Comparison of ENCODE assay signal across 18 cellular contexts in the genomic region with DNA sequence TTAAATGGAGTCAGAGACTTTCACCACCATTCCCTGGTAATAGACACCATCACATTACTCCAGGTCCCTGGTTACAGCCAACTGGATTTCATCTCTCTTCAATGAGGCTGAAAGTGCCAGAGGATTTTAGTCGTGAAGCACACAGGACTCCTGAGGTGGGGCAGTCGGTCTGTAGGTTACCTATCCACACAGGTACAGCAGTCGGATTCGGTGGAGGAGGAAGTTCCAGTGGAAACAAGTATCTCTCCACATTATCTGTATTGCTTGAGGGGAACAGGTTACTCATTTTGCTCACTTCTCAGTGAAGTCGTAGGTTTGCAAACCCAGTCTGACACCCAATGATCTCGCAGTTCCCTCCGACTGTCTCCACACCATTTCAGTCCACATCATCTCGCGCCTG.
DNase-seq lines count a peak whose midpoint lies in the region; ATAC-seq, FAIRE-seq and TF ChIP-seq lines count a peak whose summit lies in the region.
"Had no signal": no experiment of that assay in that cellular context is flagged by ENCODE, and none has a peak within 500 bp of the region (broad histone marks: within the 10 kb centered on the region; RNA-seq: fewer than 3 reads in every experiment).

No MANE protein-coding gene starts in this region.

- H3K27ac Mint-ChIP-seq in activated CD4-positive, alpha-beta T cell treated with anti-CD3 and anti-CD28 coated beads, Interleukin-2, amount 10 ng/mL, durations not matched to agents 24 days and 14 days = no peak overlapping the region
- H3K27ac Mint-ChIP-seq in activated CD4-positive, alpha-beta T cell treated with anti-CD3 and anti-CD28 coated beads, Interleukin-2, amount 10 ng/mL, durations not matched to agents 7 days and 5 days = no peak overlapping the region
- no peak overlapping the region for H3K27ac Mint-ChIP-seq in osteocyte (ENCODE audit: unreplicated experiment)
- H3K27ac Mint-ChIP-seq: CD8-positive, alpha-beta memory T cell; H9 had no signal

- CTCF ChIA-PET in activated CD4-positive, alpha-beta T cell treated with anti-CD3 and anti-CD28 coated beads, Interleukin-2, amount 10 ng/mL, durations not matched to agents 7 days and 5 days (lab: Charles Lee) = no interaction called here

- H3K36me3 ChIP-seq in esophagus muscularis mucosa (no peaks in the 10 kb centered on the region), small intestine (ENCODE audit: control insufficient read depth in 2 of 2, insufficient read depth in 2 of 2, low read length in 2 of 2) (no peaks in the 10 kb centered on the region)
- H3K36me3 ChIP-seq: BLaER1 had no signal

- H3K4me1 Mint-ChIP-seq in activated CD4-positive, alpha-beta T cell treated with anti-CD3 and anti-CD28 coated beads, Interleukin-2, amount 10 ng/mL, durations not matched to agents 24 days and 14 days = no peaks in the 10 kb centered on the region
- no peaks in the 10 kb centered on the region for H3K4me1 Mint-ChIP-seq in activated CD4-positive, alpha-beta T cell treated with anti-CD3 and anti-CD28 coated beads, Interleukin-2, amount 10 ng/mL, durations not matched to agents 7 days and 5 days
- no peaks in the 10 kb centered on the region for H3K4me1 Mint-ChIP-seq in osteocyte (ENCODE audit: unreplicated experiment)
- H3K4me1 Mint-ChIP-seq: CD8-positive, alpha-beta memory T cell; H9 had no signal

- TF ChIP-seq POLR2A in esophagus muscularis mucosa (IDR thresholded peaks at IDR 0.05; ENCODE audit: low read depth) = no peak

- H3K9me3 ChIP-seq in esophagus muscularis mucosa (no peaks in the 10 kb centered on the region), small intestine (ENCODE audit: control insufficient read depth, low read depth) (no peaks in the 10 kb centered on the region)

- TF ChIP-seq CTCF in esophagus muscularis mucosa (IDR thresholded peaks at IDR 0.05) = no peak
- no peak for TF ChIP-seq CTCF in osteocyte (IDR thresholded peaks at IDR 0.05)

- H3K27me3 ChIP-seq in esophagus muscularis mucosa = peaks cover 0 to 32% (median 0%) of the 10 kb centered on the region in 4 donors
- no peaks in the 10 kb centered on the region for H3K27me3 ChIP-seq in small intestine (ENCODE audit: control insufficient read depth in 2 of 2, insufficient read depth in 2 of 2, low read length in 2 of 2)
- H3K27me3 ChIP-seq: BLaER1 had no signal

- FAIRE-seq in small intestine (lab: Jason Lieb, UNC) = no peak
- FAIRE-seq: GM12892 had no signal

- H3K27ac ChIP-seq in esophagus muscularis mucosa (replicated peaks in 1 of 4) = no peak overlapping the region
- no peak overlapping the region for H3K27ac ChIP-seq in small intestine (ENCODE audit: low read depth in 1 of 2, low read length in 1 of 2)
- H3K27ac ChIP-seq: BLaER1 had no signal

- WGBS in esophagus muscularis mucosa = 83% methylated on average over 9 of the region's 9 CpGs
- 87 to 90% (median 90%) methylated on average over 9 of the region's 9 CpGs for WGBS in small intestine, 3 donors

- H3K4me3 Mint-ChIP-seq in activated CD4-positive, alpha-beta T cell treated with anti-CD3 and anti-CD28 coated beads, Interleukin-2, amount 10 ng/mL, durations not matched to agents 24 days and 14 days = no peak overlapping the region
- H3K4me3 Mint-ChIP-seq in activated CD4-positive, alpha-beta T cell treated with anti-CD3 and anti-CD28 coated beads, Interleukin-2, amount 10 ng/mL, durations not matched to agents 7 days and 5 days = no peak overlapping the region
- no peak overlapping the region for H3K4me3 Mint-ChIP-seq in osteocyte (ENCODE audit: unreplicated experiment)
- H3K4me3 Mint-ChIP-seq: CD8-positive, alpha-beta memory T cell; H9 had no signal

- DNase-seq in activated CD4-positive, alpha-beta T cell treated with anti-CD3 and anti-CD28 coated beads, Interleukin-2, amount 10 ng/mL, durations not matched to agents 24 days and 14 days = peak; percentile 40
- DNase-seq in activated CD4-positive, alpha-beta T cell treated with anti-CD3 and anti-CD28 coated beads, Interleukin-2, amount 10 ng/mL, durations not matched to agents 7 days and 5 days = no peak
- peak; percentile 70 for DNase-seq in esophagus muscularis mucosa (ENCODE audit: extremely low spot score)
- DNase-seq in osteocyte (ENCODE audit: extremely low spot score, unreplicated experiment) = peak; percentile 57
- DNase-seq in Right ventricle myocardium inferior (ENCODE audit: missing footprints) = no peak
- no peak for DNase-seq in small intestine
- no peak for DNase-seq in NCI-H2196 (lab: John Stamatoyannopoulos, UW; ENCODE audit: unreplicated experiment)
- DNase-seq: 8988T; AML-193; CD8-positive, alpha-beta memory T cell; DMS 273 treated with DMSO at 0.1 percent for 48 hours; DND-41; GDM1; GOT3; H9; IMR-90 had no signal

- H3K9me3 Mint-ChIP-seq in activated CD4-positive, alpha-beta T cell treated with anti-CD3 and anti-CD28 coated beads, Interleukin-2, amount 10 ng/mL, durations not matched to agents 24 days and 14 days = no peaks in the 10 kb centered on the region
- H3K9me3 Mint-ChIP-seq in activated CD4-positive, alpha-beta T cell treated with anti-CD3 and anti-CD28 coated beads, Interleukin-2, amount 10 ng/mL, durations not matched to agents 7 days and 5 days = no peaks in the 10 kb centered on the region
- H3K9me3 Mint-ChIP-seq in osteocyte (ENCODE audit: unreplicated experiment) = peaks cover 11% of the 10 kb centered on the region
- H3K9me3 Mint-ChIP-seq: H9 had no signal

- peaks cover 3% of the 10 kb centered on the region for H3K27me3 Mint-ChIP-seq in activated CD4-positive, alpha-beta T cell treated with anti-CD3 and anti-CD28 coated beads, Interleukin-2, amount 10 ng/mL, durations not matched to agents 24 days and 14 days
- peaks cover 10% of the 10 kb centered on the region for H3K27me3 Mint-ChIP-seq in activated CD4-positive, alpha-beta T cell treated with anti-CD3 and anti-CD28 coated beads, Interleukin-2, amount 10 ng/mL, durations not matched to agents 7 days and 5 days
- peaks cover 28% of the 10 kb centered on the region for H3K27me3 Mint-ChIP-seq in osteocyte (ENCODE audit: unreplicated experiment)

- POLR2A ChIA-PET in activated CD4-positive, alpha-beta T cell treated with anti-CD3 and anti-CD28 coated beads, Interleukin-2, amount 10 ng/mL, durations not matched to agents 7 days and 5 days (lab: Charles Lee) = no interaction called here

- H3K4me3 ChIP-seq in esophagus muscularis mucosa = no peak overlapping the region
- H3K4me3 ChIP-seq in small intestine (ENCODE audit: low read depth in 1 of 2, low read length in 2 of 2) = no peak overlapping the region
- H3K4me3 ChIP-seq: BLaER1 had no signal

- no peak for TF ChIP-seq EP300 in esophagus muscularis mucosa (IDR thresholded peaks at IDR 0.05)

- ATAC-seq in Right ventricle myocardium inferior = no peak

- intact Hi-C loops in activated CD4-positive, alpha-beta T cell treated with anti-CD3 and anti-CD28 coated beads, Interleukin-2, amount 10 ng/mL, durations not matched to agents 24 days and 14 days (cut with micrococcal nuclease) = no loop called here
- intact Hi-C loops in esophagus muscularis mucosa (cut with DNase I) (no loop called here), Right ventricle myocardium inferior (cut with DNase I) (no loop called here)

- H3K4me1 ChIP-seq in esophagus muscularis mucosa (no peaks in the 10 kb centered on the region), small intestine (ENCODE audit: control insufficient read depth in 2 of 2, insufficient read depth in 1 of 2, low read depth in 1 of 2, low read length in 1 of 2) (no peaks in the 10 kb centered on the region)
- H3K4me1 ChIP-seq: BLaER1 had no signal

- no peaks in the 10 kb centered on the region for H3K36me3 Mint-ChIP-seq in activated CD4-positive, alpha-beta T cell treated with anti-CD3 and anti-CD28 coated beads, Interleukin-2, amount 10 ng/mL, durations not matched to agents 24 days and 14 days (ENCODE audit: low read depth)
- H3K36me3 Mint-ChIP-seq in activated CD4-positive, alpha-beta T cell treated with anti-CD3 and anti-CD28 coated beads, Interleukin-2, amount 10 ng/mL, durations not matched to agents 7 days and 5 days (ENCODE audit: low read depth) = no peaks in the 10 kb centered on the region
- no peaks in the 10 kb centered on the region for H3K36me3 Mint-ChIP-seq in osteocyte (ENCODE audit: unreplicated experiment)
- H3K36me3 Mint-ChIP-seq: CD8-positive, alpha-beta memory T cell had no signal

Comparison
In these comparisons a context has a peak if more than half of its experiments do, and no peak if none do; other contexts are left out.
1. DNase-seq: peak in activated CD4-positive, alpha-beta T cell treated with anti-CD3 and anti-CD28 coated beads, Interleukin-2, amount 10 ng/mL, durations not matched to agents 24 days and 14 days (single experiment), esophagus muscularis mucosa (single experiment) and osteocyte (single experiment); none in activated CD4-positive, alpha-beta T cell treated with anti-CD3 and anti-CD28 coated beads, Interleukin-2, amount 10 ng/mL, durations not matched to agents 7 days and 5 days (single experiment), Right ventricle myocardium inferior (single experiment), small intestine (single experiment) and NCI-H2196 (single experiment).